In the genomic region with DNA sequence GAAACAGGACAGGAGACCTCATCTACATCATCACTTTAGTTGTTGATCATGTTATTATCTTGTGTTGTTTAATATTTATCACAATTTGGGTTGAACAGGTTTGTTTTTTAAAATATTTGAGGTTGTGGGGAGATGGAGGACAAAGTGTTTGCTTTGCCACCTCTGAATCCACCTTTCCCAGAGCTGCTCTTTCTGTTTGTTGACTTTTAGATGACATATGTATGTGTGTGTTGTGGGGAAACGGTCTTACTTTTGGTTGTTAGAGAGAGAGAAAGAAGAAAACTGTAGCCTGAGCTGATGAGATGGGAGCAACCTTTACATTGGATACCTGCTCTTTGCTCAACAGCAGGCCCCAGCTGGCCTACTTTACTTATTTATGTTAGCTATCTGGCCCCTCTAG, we compare ENCODE assay signal across 1 cellular context.
TF ChIP-seq lines count a peak whose summit lies in the region.

No MANE protein-coding gene starts in this region.

TF ChIP-seq in GM23338, 12 proteins besides CTCF, POLR2A, EP300 and RAD21:
- TF ChIP-seq, protein P1, sequence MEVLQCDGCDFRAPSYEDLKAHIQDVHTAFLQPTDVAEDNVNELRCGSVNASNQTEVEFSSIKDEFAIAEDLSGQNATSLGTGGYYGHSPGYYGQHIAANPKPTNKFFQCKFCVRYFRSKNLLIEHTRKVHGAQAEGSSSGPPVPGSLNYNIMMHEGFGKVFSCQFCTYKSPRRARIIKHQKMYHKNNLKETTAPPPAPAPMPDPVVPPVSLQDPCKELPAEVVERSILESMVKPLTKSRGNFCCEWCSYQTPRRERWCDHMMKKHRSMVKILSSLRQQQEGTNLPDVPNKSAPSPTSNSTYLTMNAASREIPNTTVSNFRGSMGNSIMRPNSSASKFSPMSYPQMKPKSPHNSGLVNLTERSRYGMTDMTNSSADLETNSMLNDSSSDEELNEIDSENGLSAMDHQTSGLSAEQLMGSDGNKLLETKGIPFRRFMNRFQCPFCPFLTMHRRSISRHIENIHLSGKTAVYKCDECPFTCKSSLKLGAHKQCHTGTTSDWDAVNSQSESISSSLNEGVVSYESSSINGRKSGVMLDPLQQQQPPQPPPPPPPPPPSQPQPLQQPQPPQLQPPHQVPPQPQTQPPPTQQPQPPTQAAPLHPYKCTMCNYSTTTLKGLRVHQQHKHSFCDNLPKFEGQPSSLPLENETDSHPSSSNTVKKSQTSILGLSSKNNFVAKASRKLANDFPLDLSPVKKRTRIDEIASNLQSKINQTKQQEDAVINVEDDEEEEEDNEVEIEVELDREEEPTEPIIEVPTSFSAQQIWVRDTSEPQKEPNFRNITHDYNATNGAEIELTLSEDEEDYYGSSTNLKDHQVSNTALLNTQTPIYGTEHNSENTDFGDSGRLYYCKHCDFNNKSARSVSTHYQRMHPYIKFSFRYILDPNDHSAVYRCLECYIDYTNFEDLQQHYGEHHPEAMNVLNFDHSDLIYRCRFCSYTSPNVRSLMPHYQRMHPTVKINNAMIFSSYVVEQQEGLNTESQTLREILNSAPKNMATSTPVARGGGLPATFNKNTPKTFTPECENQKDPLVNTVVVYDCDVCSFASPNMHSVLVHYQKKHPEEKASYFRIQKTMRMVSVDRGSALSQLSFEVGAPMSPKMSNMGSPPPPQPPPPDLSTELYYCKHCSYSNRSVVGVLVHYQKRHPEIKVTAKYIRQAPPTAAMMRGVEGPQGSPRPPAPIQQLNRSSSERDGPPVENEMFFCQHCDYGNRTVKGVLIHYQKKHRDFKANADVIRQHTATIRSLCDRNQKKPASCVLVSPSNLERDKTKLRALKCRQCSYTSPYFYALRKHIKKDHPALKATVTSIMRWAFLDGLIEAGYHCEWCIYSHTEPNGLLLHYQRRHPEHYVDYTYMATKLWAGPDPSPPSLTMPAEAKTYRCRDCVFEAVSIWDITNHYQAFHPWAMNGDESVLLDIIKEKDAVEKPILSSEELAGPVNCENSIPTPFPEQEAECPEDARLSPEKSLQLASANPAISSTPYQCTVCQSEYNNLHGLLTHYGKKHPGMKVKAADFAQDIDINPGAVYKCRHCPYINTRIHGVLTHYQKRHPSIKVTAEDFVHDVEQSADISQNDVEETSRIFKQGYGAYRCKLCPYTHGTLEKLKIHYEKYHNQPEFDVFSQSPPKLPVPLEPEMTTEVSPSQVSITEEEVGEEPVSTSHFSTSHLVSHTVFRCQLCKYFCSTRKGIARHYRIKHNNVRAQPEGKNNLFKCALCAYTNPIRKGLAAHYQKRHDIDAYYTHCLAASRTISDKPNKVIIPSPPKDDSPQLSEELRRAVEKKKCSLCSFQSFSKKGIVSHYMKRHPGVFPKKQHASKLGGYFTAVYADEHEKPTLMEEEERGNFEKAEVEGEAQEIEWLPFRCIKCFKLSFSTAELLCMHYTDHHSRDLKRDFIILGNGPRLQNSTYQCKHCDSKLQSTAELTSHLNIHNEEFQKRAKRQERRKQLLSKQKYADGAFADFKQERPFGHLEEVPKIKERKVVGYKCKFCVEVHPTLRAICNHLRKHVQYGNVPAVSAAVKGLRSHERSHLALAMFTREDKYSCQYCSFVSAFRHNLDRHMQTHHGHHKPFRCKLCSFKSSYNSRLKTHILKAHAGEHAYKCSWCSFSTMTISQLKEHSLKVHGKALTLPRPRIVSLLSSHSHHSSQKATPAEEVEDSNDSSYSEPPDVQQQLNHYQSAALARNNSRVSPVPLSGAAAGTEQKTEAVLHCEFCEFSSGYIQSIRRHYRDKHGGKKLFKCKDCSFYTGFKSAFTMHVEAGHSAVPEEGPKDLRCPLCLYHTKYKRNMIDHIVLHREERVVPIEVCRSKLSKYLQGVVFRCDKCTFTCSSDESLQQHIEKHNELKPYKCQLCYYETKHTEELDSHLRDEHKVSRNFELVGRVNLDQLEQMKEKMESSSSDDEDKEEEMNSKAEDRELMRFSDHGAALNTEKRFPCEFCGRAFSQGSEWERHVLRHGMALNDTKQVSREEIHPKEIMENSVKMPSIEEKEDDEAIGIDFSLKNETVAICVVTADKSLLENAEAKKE (CRISPR knock-in tag; IDR thresholded peaks at IDR 0.05), result no peak
- TF ChIP-seq CREB1 (CRISPR knock-in tag; IDR thresholded peaks at IDR 0.05; ENCODE audit: low read depth) (no peak), NANOG (IDR thresholded peaks at IDR 0.05; ENCODE audit: borderline replicate concordance) (no peak), ZNF114 (CRISPR knock-in tag; IDR thresholded peaks at IDR 0.05) (no peak), JUNB (IDR thresholded peaks at IDR 0.05; ENCODE audit: unreplicated experiment) (no peak), POLR2AphosphoS5 (IDR thresholded peaks at IDR 0.05; ENCODE audit: low read depth) (no peak), EZH2 (IDR thresholded peaks at IDR 0.05; ENCODE audit: low read depth, unreplicated experiment) (no peak), STAT1 (IDR thresholded peaks at IDR 0.05; ENCODE audit: unreplicated experiment) (no peak), ZNF331 (CRISPR knock-in tag; IDR thresholded peaks at IDR 0.05; ENCODE audit: low read depth) (no peak), EZH2phosphoT487 (IDR thresholded peaks at IDR 0.05; ENCODE audit: unreplicated experiment) (no peak)
- TF ChIP-seq, protein P2, sequence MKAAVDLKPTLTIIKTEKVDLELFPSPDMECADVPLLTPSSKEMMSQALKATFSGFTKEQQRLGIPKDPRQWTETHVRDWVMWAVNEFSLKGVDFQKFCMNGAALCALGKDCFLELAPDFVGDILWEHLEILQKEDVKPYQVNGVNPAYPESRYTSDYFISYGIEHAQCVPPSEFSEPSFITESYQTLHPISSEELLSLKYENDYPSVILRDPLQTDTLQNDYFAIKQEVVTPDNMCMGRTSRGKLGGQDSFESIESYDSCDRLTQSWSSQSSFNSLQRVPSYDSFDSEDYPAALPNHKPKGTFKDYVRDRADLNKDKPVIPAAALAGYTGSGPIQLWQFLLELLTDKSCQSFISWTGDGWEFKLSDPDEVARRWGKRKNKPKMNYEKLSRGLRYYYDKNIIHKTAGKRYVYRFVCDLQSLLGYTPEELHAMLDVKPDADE (IDR thresholded peaks at IDR 0.05), result no peak
- TF ChIP-seq, protein P3, sequence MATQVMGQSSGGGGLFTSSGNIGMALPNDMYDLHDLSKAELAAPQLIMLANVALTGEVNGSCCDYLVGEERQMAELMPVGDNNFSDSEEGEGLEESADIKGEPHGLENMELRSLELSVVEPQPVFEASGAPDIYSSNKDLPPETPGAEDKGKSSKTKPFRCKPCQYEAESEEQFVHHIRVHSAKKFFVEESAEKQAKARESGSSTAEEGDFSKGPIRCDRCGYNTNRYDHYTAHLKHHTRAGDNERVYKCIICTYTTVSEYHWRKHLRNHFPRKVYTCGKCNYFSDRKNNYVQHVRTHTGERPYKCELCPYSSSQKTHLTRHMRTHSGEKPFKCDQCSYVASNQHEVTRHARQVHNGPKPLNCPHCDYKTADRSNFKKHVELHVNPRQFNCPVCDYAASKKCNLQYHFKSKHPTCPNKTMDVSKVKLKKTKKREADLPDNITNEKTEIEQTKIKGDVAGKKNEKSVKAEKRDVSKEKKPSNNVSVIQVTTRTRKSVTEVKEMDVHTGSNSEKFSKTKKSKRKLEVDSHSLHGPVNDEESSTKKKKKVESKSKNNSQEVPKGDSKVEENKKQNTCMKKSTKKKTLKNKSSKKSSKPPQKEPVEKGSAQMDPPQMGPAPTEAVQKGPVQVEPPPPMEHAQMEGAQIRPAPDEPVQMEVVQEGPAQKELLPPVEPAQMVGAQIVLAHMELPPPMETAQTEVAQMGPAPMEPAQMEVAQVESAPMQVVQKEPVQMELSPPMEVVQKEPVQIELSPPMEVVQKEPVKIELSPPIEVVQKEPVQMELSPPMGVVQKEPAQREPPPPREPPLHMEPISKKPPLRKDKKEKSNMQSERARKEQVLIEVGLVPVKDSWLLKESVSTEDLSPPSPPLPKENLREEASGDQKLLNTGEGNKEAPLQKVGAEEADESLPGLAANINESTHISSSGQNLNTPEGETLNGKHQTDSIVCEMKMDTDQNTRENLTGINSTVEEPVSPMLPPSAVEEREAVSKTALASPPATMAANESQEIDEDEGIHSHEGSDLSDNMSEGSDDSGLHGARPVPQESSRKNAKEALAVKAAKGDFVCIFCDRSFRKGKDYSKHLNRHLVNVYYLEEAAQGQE (IDR thresholded peaks at IDR 0.05; ENCODE audit: unreplicated experiment), result no peak
TF ChIP-seq in GM23338: peak in this region for 0.
